In the genomic region with DNA sequence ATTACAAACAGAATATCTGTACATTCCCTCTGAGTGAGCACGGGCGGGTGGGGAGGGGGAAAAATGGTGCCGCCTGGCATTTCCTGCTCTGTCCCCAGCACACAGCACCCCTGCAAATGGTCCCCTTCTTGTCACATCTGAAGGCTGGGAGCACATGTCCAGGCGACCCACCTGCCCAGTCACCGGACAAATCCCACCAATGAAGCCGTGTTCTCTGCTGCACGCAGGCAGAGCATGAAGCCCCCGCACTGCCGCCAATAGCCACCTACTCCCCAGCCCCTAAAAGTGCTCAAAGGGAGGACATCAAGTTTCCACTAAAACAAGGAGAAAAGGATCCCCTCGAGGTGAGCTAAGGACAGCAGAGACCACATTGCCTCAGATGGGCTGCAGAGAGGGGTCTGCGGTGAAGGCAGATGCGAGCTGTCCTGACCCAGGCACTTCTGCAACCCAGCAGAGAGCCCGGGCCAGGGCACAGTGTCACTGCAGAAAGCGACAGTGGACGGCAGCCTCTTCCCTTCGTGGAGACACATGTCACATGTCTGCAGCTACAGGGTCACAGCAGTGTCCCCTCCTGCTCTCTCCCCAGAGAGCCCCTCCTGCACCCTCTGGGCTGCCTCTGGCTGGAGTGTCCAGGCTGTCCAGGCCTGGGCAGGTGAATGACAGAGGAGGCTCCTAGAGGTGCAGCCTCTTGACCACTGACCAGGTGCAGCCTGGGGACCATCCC, we compare ENCODE assay signal across 23 cellular contexts.
A peak's percentile ranks its signal among the peaks of the same experiment; 100 is the strongest.
DNase-seq lines count a peak whose midpoint lies in the region; ATAC-seq and TF ChIP-seq lines count a peak whose summit lies in the region.
"Had no signal": no experiment of that assay in that cellular context is flagged by ENCODE, and none has a peak within 500 bp of the region (broad histone marks: within the 10 kb centered on the region; RNA-seq: fewer than 3 reads in every experiment).

No MANE protein-coding gene starts in this region.

- intact Hi-C loops in right lobe of liver (cut with DNase I), result no loop called here

- H3K4me1 Mint-ChIP-seq in activated T-cell treated with anti-CD3 and anti-CD28 coated beads, Interleukin-2, amount 50 U/mL, for 4 hours (ENCODE audit: low read depth), result peaks cover 5% of the 10 kb centered on the region
- H3K4me1 Mint-ChIP-seq: B cell had no signal

- H3K27ac ChIP-seq in Peyer's patch (no peak overlapping the region), right lobe of liver (no peak overlapping the region), suprapubic skin (no peak overlapping the region)
- H3K27ac ChIP-seq: 22Rv1, C4-2B, RWPE1, SK-N-MC had no signal

- H3K27me3 ChIP-seq in Peyer's patch, result no peaks in the 10 kb centered on the region
- H3K27me3 ChIP-seq in right lobe of liver, result no peaks in the 10 kb centered on the region
- H3K27me3 ChIP-seq in suprapubic skin, result peaks cover 12% of the 10 kb centered on the region

- no peak for ATAC-seq in activated CD4-positive, CD25-positive, alpha-beta regulatory T cell treated with anti-CD3 and anti-CD28 coated beads, Interleukin-2, amount 50 U/mL, for 24 hours
- ATAC-seq in right lobe of liver (peak in 1 of 4 donors; percentile 16), HG03175 (IDR thresholded peaks at IDR 0.05; ENCODE audit: unreplicated experiment) (no peak)
- no peak for ATAC-seq in activated T-cell treated with anti-CD3 and anti-CD28 coated beads, Interleukin-2, amount 50 U/mL, for 4 hours
- ATAC-seq: CD8-positive, alpha-beta T cell had no signal

- H3K36me3 ChIP-seq in Peyer's patch (no peaks in the 10 kb centered on the region), right lobe of liver (no peaks in the 10 kb centered on the region), suprapubic skin (no peaks in the 10 kb centered on the region)

- no peaks in the 10 kb centered on the region for H3K36me3 Mint-ChIP-seq in activated T-cell treated with anti-CD3 and anti-CD28 coated beads, Interleukin-2, amount 50 U/mL, for 4 hours (ENCODE audit: insufficient read depth)
- H3K36me3 Mint-ChIP-seq: CD8-positive, alpha-beta T cell had no signal

- H3K27me3 Mint-ChIP-seq in activated T-cell treated with anti-CD3 and anti-CD28 coated beads, Interleukin-2, amount 50 U/mL, for 4 hours (ENCODE audit: low read depth), result peaks cover 1% of the 10 kb centered on the region

- TF ChIP-seq EP300 in suprapubic skin (IDR thresholded peaks at IDR 0.05), result no peak

- peak; percentile 18 for DNase-seq in activated CD4-positive, CD25-positive, alpha-beta regulatory T cell treated with anti-CD3 and anti-CD28 coated beads, Interleukin-2, amount 50 U/mL, for 72 hours
- DNase-seq in Peyer's patch, result peak in 2 of 3 donors; percentile 25 to 34
- DNase-seq in right lobe of liver, result peak; percentile 4 to 28 (median 12)
- peak; percentile 34 to 49 for DNase-seq in suprapubic skin (ENCODE audit: low spot score in 2 of 2)
- no peak for DNase-seq in activated T-cell treated with anti-CD3 and anti-CD28 coated beads, Interleukin-2, amount 50 U/mL, for 4 hours
- DNase-seq in stimulated activated CD8-positive, alpha-beta memory T cell treated with anti-CD3 and anti-CD28 coated beads, Interleukin-4, amount 100 ng/mL, for 48 hours, result no peak
- DNase-seq: CD8-positive, alpha-beta T cell; DMS 273 treated with DMSO at 0.1 percent for 48 hours; DMS79; GF-D8; NCI-H1048; NCI-H1417; NCI-H1694; NCI-H2029 treated with DMSO at 0.1 percent for 48 hours; NCI-H526 treated with DMSO at 0.1 percent for 48 hours; SHP77 treated with DMSO at 0.1 percent for 48 hours had no signal

- H3K4me1 ChIP-seq in Peyer's patch (no peaks in the 10 kb centered on the region), right lobe of liver (no peaks in the 10 kb centered on the region), suprapubic skin (no peaks in the 10 kb centered on the region)

- H3K4me3 ChIP-seq in Peyer's patch (no peak overlapping the region), right lobe of liver (no peak overlapping the region), suprapubic skin (no peak overlapping the region)
- H3K4me3 ChIP-seq: SK-N-MC had no signal

- 79% methylated on average over 7 of the region's 16 CpGs for WGBS in right lobe of liver (ENCODE audit: insufficient coverage, low coverage, low lambda C conversion rate, missing lambda C conversion rate)
- 61% methylated on average over 8 of the region's 16 CpGs for WGBS in suprapubic skin

- H3K4me3 Mint-ChIP-seq in activated T-cell treated with anti-CD3 and anti-CD28 coated beads, Interleukin-2, amount 50 U/mL, for 4 hours, result no peak overlapping the region
- H3K4me3 Mint-ChIP-seq: B cell; CD8-positive, alpha-beta T cell had no signal

- no peaks in the 10 kb centered on the region for H3K9me3 Mint-ChIP-seq in activated T-cell treated with anti-CD3 and anti-CD28 coated beads, Interleukin-2, amount 50 U/mL, for 4 hours
- H3K9me3 Mint-ChIP-seq: CD8-positive, alpha-beta T cell had no signal

- no peaks in the 10 kb centered on the region for H3K9me3 ChIP-seq in Peyer's patch
- no peaks in the 10 kb centered on the region for H3K9me3 ChIP-seq in right lobe of liver
- H3K9me3 ChIP-seq in suprapubic skin, result no peaks in the 10 kb centered on the region

- no peak for TF ChIP-seq POLR2A in Peyer's patch (IDR thresholded peaks at IDR 0.05)
- no peak for TF ChIP-seq POLR2A in right lobe of liver (IDR thresholded peaks at IDR 0.05)
- TF ChIP-seq POLR2A in suprapubic skin (IDR thresholded peaks at IDR 0.05), result no peak

- TF ChIP-seq CTCF in Peyer's patch (IDR thresholded peaks at IDR 0.05), result no peak
- TF ChIP-seq CTCF in right lobe of liver (IDR thresholded peaks at IDR 0.05), result no peak
- TF ChIP-seq CTCF in suprapubic skin (IDR thresholded peaks at IDR 0.05), result no peak

Comparison
In these comparisons a context has a peak if more than half of its experiments do, and no peak if none do; other contexts are left out.
1. DNase-seq: peak in activated CD4-positive, CD25-positive, alpha-beta regulatory T cell treated with anti-CD3 and anti-CD28 coated beads, Interleukin-2, amount 50 U/mL, for 72 hours (single experiment), Peyer's patch (2 of 3), right lobe of liver (3 of 3) and suprapubic skin (2 of 2); none in activated T-cell treated with anti-CD3 and anti-CD28 coated beads, Interleukin-2, amount 50 U/mL, for 4 hours (single experiment) and stimulated activated CD8-positive, alpha-beta memory T cell treated with anti-CD3 and anti-CD28 coated beads, Interleukin-4, amount 100 ng/mL, for 48 hours (single experiment).